24 cellular contexts compared by ENCODE assay signal in genomic region chr5:76111510-76112174, GRCh38. TPM values are rescaled to one million over a fixed set of nuclear protein-coding genes. Genes with fewer than 3 reads are reported as not detected.
A peak's percentile ranks its signal among the peaks of the same experiment; 100 is the strongest.
DNase-seq lines count a peak whose midpoint lies in the region; ATAC-seq, FAIRE-seq and TF ChIP-seq lines count a peak whose summit lies in the region.
"Had no signal": no experiment of that assay in that cellular context is flagged by ENCODE, and none has a peak within 500 bp of the region (broad histone marks: within the 10 kb centered on the region; RNA-seq: fewer than 3 reads in every experiment).

No MANE protein-coding gene starts in this region.

- H3K9me2 ChIP-seq in SK-N-SH = no peaks in the 10 kb centered on the region; the same call in 1 of the 2 replicates

- H3K27me3 ChIP-seq in SK-N-SH (ENCODE audit: insufficient read depth) (no peaks in the 10 kb centered on the region), body of pancreas (no peaks in the 10 kb centered on the region), pancreas (no peaks in the 10 kb centered on the region)
- H3K27me3 ChIP-seq: BLaER1 treated with 17β-estradiol and CSF1 and Interleukin-3, amounts not matched to agents 10 nM and 100 nM; MG63; SJCRH30 had no signal

- no peaks in the 10 kb centered on the region for H3K4me1 Mint-ChIP-seq in activated CD8-positive, alpha-beta T cell treated with anti-CD3 and anti-CD28 coated beads for 36 hours (ENCODE audit: low read depth)

- intact Hi-C loops in body of pancreas (cut with DNase I) = no loop called here
- intact Hi-C loops in pancreas (cut with DNase I) = no loop called here
- intact Hi-C loops in activated CD8-positive, alpha-beta T cell treated with anti-CD3 and anti-CD28 coated beads for 36 hours (cut with micrococcal nuclease) = no loop called here

- no peaks in the 10 kb centered on the region for H4K20me1 ChIP-seq in SK-N-SH (ENCODE audit: insufficient read depth)
- H4K20me1 ChIP-seq: BLaER1 treated with 17β-estradiol and CSF1 and Interleukin-3, amounts not matched to agents 10 nM and 100 nM had no signal

- no peak overlapping the region for H3K4me3 ChIP-seq in SK-N-SH (ENCODE audit: low read depth in 2 of 2, low read length in 1 of 2)
- H3K4me3 ChIP-seq in body of pancreas = no peak overlapping the region
- H3K4me3 ChIP-seq in pancreas = no peak overlapping the region
- H3K4me3 ChIP-seq: BLaER1 treated with 17β-estradiol and CSF1 and Interleukin-3, amounts not matched to agents 10 nM and 100 nM; MG63; PC-9; SJCRH30 had no signal

- no peak overlapping the region for H2AFZ ChIP-seq in SK-N-SH (ENCODE audit: low read depth)
- H2AFZ ChIP-seq: PC-9 had no signal

- no peaks in the 10 kb centered on the region for H3K79me2 ChIP-seq in SK-N-SH (ENCODE audit: insufficient read depth)

- FAIRE-seq in pancreas (lab: Jason Lieb, UNC) = no peak
- FAIRE-seq: A204.1, G401.6, HepG2 had no signal

- no peak overlapping the region for H3K9ac ChIP-seq in SK-N-SH
- H3K9ac ChIP-seq: BLaER1 treated with 17β-estradiol and CSF1 and Interleukin-3, amounts not matched to agents 10 nM and 100 nM had no signal

- H3F3A ChIP-seq in SK-N-SH (replicated peaks; ENCODE audit: insufficient read depth) = no peaks in the 10 kb centered on the region

- H3K36me3 Mint-ChIP-seq in activated CD8-positive, alpha-beta T cell treated with anti-CD3 and anti-CD28 coated beads for 36 hours (ENCODE audit: low read depth) = no peaks in the 10 kb centered on the region

- TF ChIP-seq RAD21 in SK-N-SH (IDR thresholded peaks at IDR 0.05; ENCODE audit: low read length) = no peak

- ATAC-seq in body of pancreas (peak; percentile 45), pancreas (peak in 3 of 4 donors; percentile 56 to 83 (median 71)), GM18907 (IDR thresholded peaks at IDR 0.05; ENCODE audit: unreplicated experiment) (no peak)
- ATAC-seq in activated CD8-positive, alpha-beta T cell treated with anti-CD3 and anti-CD28 coated beads for 36 hours = no peak
- ATAC-seq: HepG2, Right ventricle myocardium inferior had no signal

- POLR2A ChIA-PET in SK-N-SH (lab: Yijun Ruan, JAX) = no interaction called here
- POLR2A ChIA-PET in activated CD8-positive, alpha-beta T cell treated with anti-CD3 and anti-CD28 coated beads for 36 hours (lab: Charles Lee) = interaction anchor here (0.6 kb wide), 1 partner anchor 229 kb away, joined by 3 read pairs; no protein-coding TSS in a partner anchor

- no peak for TF ChIP-seq POLR2A in body of pancreas (IDR thresholded peaks at IDR 0.05)

- no peak overlapping the region for H3K4me3 Mint-ChIP-seq in activated CD8-positive, alpha-beta T cell treated with anti-CD3 and anti-CD28 coated beads for 36 hours
- H3K4me3 Mint-ChIP-seq: CD4-positive, alpha-beta T cell had no signal

- DNase-seq in Daoy (ENCODE audit: low read depth) (peak; percentile 25), SK-N-SH (peak; percentile 21), body of pancreas (peak in 2 of 4 donors; percentile 2 to 27), pancreas (peak in 1 of 6 donors; percentile 6)
- DNase-seq in activated CD4-positive, alpha-beta T cell treated with anti-CD3 and anti-CD28 coated beads, Interleukin-2, amount 50 U/mL, for 1 hour = no peak
- DNase-seq in activated CD8-positive, alpha-beta T cell treated with anti-CD3 and anti-CD28 coated beads for 36 hours = no peak
- DNase-seq: AML-193; CD4-positive, alpha-beta T cell; DMS53; H7; Kasumi-1; MG63; NCI-H2029 treated with DMSO at 0.1 percent for 48 hours; NCI-H526 treated with DMSO at 0.1 percent for 48 hours; PC-9; SJCRH30 had no signal

- TF ChIP-seq EP300 in SK-N-SH (IDR thresholded peaks at IDR 0.05; ENCODE audit: borderline replicate concordance in 1 of 2, low read depth in 1 of 2, low read length in 1 of 2) = 0 out of 4 replicates have a peak, but pooled peaks have one; percentile 10 to 35

- H3K27ac Mint-ChIP-seq in activated CD8-positive, alpha-beta T cell treated with anti-CD3 and anti-CD28 coated beads for 36 hours = no peak overlapping the region
- H3K27ac Mint-ChIP-seq: CD4-positive, alpha-beta T cell had no signal

- no peaks in the 10 kb centered on the region for H3K9me3 Mint-ChIP-seq in activated CD8-positive, alpha-beta T cell treated with anti-CD3 and anti-CD28 coated beads for 36 hours
- H3K9me3 Mint-ChIP-seq: CD4-positive, alpha-beta T cell had no signal

- H3K36me3 ChIP-seq in SK-N-SH (replicated peaks in 1 of 2; ENCODE audit: control insufficient read depth in 1 of 2, insufficient read depth in 2 of 2, low read length in 1 of 2) = no peaks in the 10 kb centered on the region
- no peaks in the 10 kb centered on the region for H3K36me3 ChIP-seq in body of pancreas (replicated peaks in 1 of 2; ENCODE audit: insufficient read depth in 1 of 2, low read depth in 2 of 2)
- no peaks in the 10 kb centered on the region for H3K36me3 ChIP-seq in pancreas
- H3K36me3 ChIP-seq: BLaER1 treated with 17β-estradiol and CSF1 and Interleukin-3, amounts not matched to agents 10 nM and 100 nM; MG63; SJCRH30 had no signal

- CTCF ChIA-PET in SK-N-SH (lab: Yijun Ruan, JAX) = interaction anchor here (0.6 to 4.7 kb wide), 2 partner anchors 63 to 431 kb away, joined by 3 to 17 read pairs; no protein-coding TSS in a partner anchor
- CTCF ChIA-PET in activated CD8-positive, alpha-beta T cell treated with anti-CD3 and anti-CD28 coated beads for 36 hours (lab: Charles Lee) = no interaction called here

- TF ChIP-seq CTCF in SK-N-SH (IDR thresholded peaks at IDR 0.05) (no peak), body of pancreas (IDR thresholded peaks at IDR 0.05) (no peak), pancreas (IDR thresholded peaks at IDR 0.05) (no peak)
- TF ChIP-seq CTCF in activated CD8-positive, alpha-beta T cell treated with anti-CD3 and anti-CD28 coated beads for 36 hours (IDR thresholded peaks at IDR 0.05) = no peak

- peaks cover 0 to 49% of the 10 kb centered on the region in 2 experiments; a peak in 2 of 4 replicates for H3K4me1 ChIP-seq in SK-N-SH (ENCODE audit: control insufficient read depth in 1 of 2, insufficient read depth in 2 of 2, low read depth in 1 of 2, low read length in 1 of 2)
- peaks cover 7% of the 10 kb centered on the region for H3K4me1 ChIP-seq in body of pancreas
- peaks cover 0 to 9% (median 4%) of the 10 kb centered on the region in 3 donors for H3K4me1 ChIP-seq in pancreas
- H3K4me1 ChIP-seq: SJCRH30 had no signal

- 7% methylated on average over 7 of the region's 7 CpGs for WGBS in SK-N-SH (ENCODE audit: low lambda C conversion rate)
- 50 to 53% methylated on average over 7 of the region's 7 CpGs for WGBS in body of pancreas, 2 donors
- 59 to 60% methylated on average over 7 of the region's 7 CpGs for WGBS in pancreas, 2 donors

- H3K27me3 Mint-ChIP-seq in activated CD8-positive, alpha-beta T cell treated with anti-CD3 and anti-CD28 coated beads for 36 hours = peaks cover 28% of the 10 kb centered on the region

- H3K27ac ChIP-seq in SK-N-SH (ENCODE audit: low read depth in 2 of 2, low read length in 1 of 2) = peak overlapping the region in 1 of 2 experiments; percentile 58; a peak in 2 of 4 replicates
- no peak overlapping the region for H3K27ac ChIP-seq in body of pancreas
- no peak overlapping the region for H3K27ac ChIP-seq in pancreas
- H3K27ac ChIP-seq: BLaER1 treated with 17β-estradiol and CSF1 and Interleukin-3, amounts not matched to agents 10 nM and 100 nM; PC-9; SJCRH30 had no signal

- no peaks in the 10 kb centered on the region for H3K9me3 ChIP-seq in SK-N-SH
- no peaks in the 10 kb centered on the region for H3K9me3 ChIP-seq in body of pancreas
- H3K9me3 ChIP-seq in pancreas = no peaks in the 10 kb centered on the region
- H3K9me3 ChIP-seq: BLaER1 treated with 17β-estradiol and CSF1 and Interleukin-3, amounts not matched to agents 10 nM and 100 nM; MG63; SJCRH30 had no signal

- H3K4me2 ChIP-seq in SK-N-SH = no peak overlapping the region
- H3K4me2 ChIP-seq: PC-9 had no signal

TF ChIP-seq in SK-N-SH, 30 proteins besides CTCF, POLR2A, EP300 and RAD21:
- TF ChIP-seq JUND (IDR thresholded peaks at IDR 0.05) = 0 out of 2 replicates have a peak, but pooled peaks have one; percentile 16
- no peak; the same call in 1 of the 2 replicates for TF ChIP-seq NFIC (IDR thresholded peaks at IDR 0.05; ENCODE audit: borderline replicate concordance)
- TF ChIP-seq PBX3 (IDR thresholded peaks at IDR 0.05) = peak; percentile 48; the same call in 1 of the 2 replicates
- TF ChIP-seq FOXJ3 (CRISPR knock-in tag; IDR thresholded peaks at IDR 0.05) = no peak

RNA-seq across cellular contexts. Expression of gene SV2C, which starts 28.5 kb away (rescaled TPM):
- total RNA-seq in Daoy (2014; rRNA removed; shearing (Covaris generic)) = 0.03 and 0.11 TPM in 2 replicates
- 0.05 and 0.13 TPM in 2 replicates for polyA plus RNA-seq in SK-N-SH (2012; rRNA removed)
- polyA plus RNA-seq in SK-N-SH (2012; cell fraction: cytosol; rRNA removed) = 0.14 and 0.30 TPM in 2 replicates
- polyA plus RNA-seq in SK-N-SH (2012; cell fraction: nucleus; rRNA removed) = 0.13 and 0.23 TPM in 2 replicates
- total RNA-seq in body of pancreas = under 1 TPM in 1 of 2 donors, not detected in 1; 0.52 TPM
- total RNA-seq in pancreas = under 1 TPM; 0.05 to 0.18 (median 0.07) TPM
- polyA plus RNA-seq in pancreas = under 1 TPM in 1 of 2 donors, not detected in 1; 0.14 TPM
- under 1 TPM in 1 of 2 experiments, not detected in 1; 0.07 TPM for total RNA-seq in activated CD8-positive, alpha-beta T cell treated with anti-CD3 and anti-CD28 coated beads for 36 hours
- total RNA-seq: H7, HepG2, HT1080, NCI-H460, PC-9, SJCRH30 had no signal
- polyA plus RNA-seq: HepG2 had no signal

Comparison
In these comparisons a context has a peak if more than half of its experiments do, and no peak if none do; other contexts are left out.
1. DNase-seq: peak in Daoy (single experiment) and SK-N-SH (single experiment); none in activated CD4-positive, alpha-beta T cell treated with anti-CD3 and anti-CD28 coated beads, Interleukin-2, amount 50 U/mL, for 1 hour (single experiment) and activated CD8-positive, alpha-beta T cell treated with anti-CD3 and anti-CD28 coated beads for 36 hours (single experiment).
2. ATAC-seq: peak in body of pancreas (single experiment) and pancreas (3 of 4); none in activated CD8-positive, alpha-beta T cell treated with anti-CD3 and anti-CD28 coated beads for 36 hours (single experiment) and GM18907 (single experiment).